ENCODE assay signal across 13 cellular contexts in genomic region chr1:3240524-3241235, GRCh38.
A peak's percentile ranks its signal among the peaks of the same experiment; 100 is the strongest.
DNase-seq lines count a peak whose midpoint lies in the region; ATAC-seq and TF ChIP-seq lines count a peak whose summit lies in the region.
"Had no signal": no experiment of that assay in that cellular context is flagged by ENCODE, and none has a peak within 500 bp of the region (broad histone marks: within the 10 kb centered on the region; RNA-seq: fewer than 3 reads in every experiment).

No MANE protein-coding gene starts in this region.

- POLR2A ChIA-PET in activated CD8-positive, alpha-beta T cell treated with anti-CD3 and anti-CD28 coated beads, Interleukin-2, amount 10 ng/mL, durations not matched to agents 7 days and 5 days (lab: Charles Lee) = no interaction called here

- no peak overlapping the region for H4K91ac ChIP-seq in H9 (ENCODE audit: insufficient read length, low read depth, low read length)

- H2BK5ac ChIP-seq in H9 (ENCODE audit: insufficient read length, low read length) (no peak overlapping the region), mesendoderm (ENCODE audit: low read length) (no peak overlapping the region)

- H3K27ac ChIP-seq in H9 (ENCODE audit: insufficient read length, low read depth, low read length) = no peak overlapping the region
- peak overlapping the region in 3 of 4 donors; percentile 33 to 51 (median 37) for H3K27ac ChIP-seq in gastroesophageal sphincter
- H3K27ac ChIP-seq in mesendoderm (ENCODE audit: low read depth, low read length) = no peak overlapping the region
- H3K27ac ChIP-seq in tibial artery = peak overlapping the region; percentile 62 to 84

- H2AK5ac ChIP-seq in H9 (ENCODE audit: insufficient read length, low read length) = no peak overlapping the region
- no peak overlapping the region for H2AK5ac ChIP-seq in mesendoderm (ENCODE audit: low read length)

- peak overlapping the region in 1 of 2 donors; percentile 24 for H3K4me3 ChIP-seq in gastroesophageal sphincter
- H3K4me3 ChIP-seq in mesendoderm (ENCODE audit: low read length) = no peak overlapping the region
- peak overlapping the region; percentile 11 to 19 for H3K4me3 ChIP-seq in tibial artery

- H2BK120ac ChIP-seq in H9 (ENCODE audit: low read depth, low read length, poor library complexity, severe bottlenecking) = no peak overlapping the region
- no peak overlapping the region for H2BK120ac ChIP-seq in mesendoderm (ENCODE audit: low read depth, low read length)

- no CpG with 5 or more reads among the region's 47 CpGs for WGBS in H9 (ENCODE audit: extremely low coverage, insufficient read length, low lambda C conversion rate)
- WGBS in gastroesophageal sphincter (ENCODE audit: low coverage in 1 of 2), 2 donors = 20 to 38% methylated on average over 19 to 24 of the region's 47 CpGs
- WGBS in mesendoderm (ENCODE audit: extremely low coverage, insufficient coverage, low lambda C conversion rate) = no CpG with 5 or more reads among the region's 47 CpGs

- no peaks in the 10 kb centered on the region for H3K23me2 ChIP-seq in H9 (ENCODE audit: insufficient read length, low read depth, low read length, poor library complexity, severe bottlenecking)

- no peak for ATAC-seq in gastroesophageal sphincter
- ATAC-seq in GM18505 (IDR thresholded peaks at IDR 0.05; ENCODE audit: unreplicated experiment) = no peak
- no peak for ATAC-seq in activated CD8-positive, alpha-beta T cell treated with anti-CD3 and anti-CD28 coated beads, Interleukin-2, amount 10 ng/mL, durations not matched to agents 7 days and 5 days

- DNase-seq in H9 = peak; percentile 55
- DNase-seq in mesendoderm = no peak
- peak in 1 of 2 donors; percentile 78 for DNase-seq in tibial artery
- DNase-seq in NCI-H1694 treated with DMSO at 0.1 percent for 48 hours (lab: John Stamatoyannopoulos, UW) = no peak
- DNase-seq in activated CD8-positive, alpha-beta T cell treated with anti-CD3 and anti-CD28 coated beads, Interleukin-2, amount 10 ng/mL, durations not matched to agents 7 days and 5 days = no peak
- DNase-seq: BE2C; CD4-positive, alpha-beta memory T cell; DMS79; GDM1; NCI-H1436 treated with DMSO at 0.1 percent for 48 hours; NCI-H226 had no signal

- no peaks in the 10 kb centered on the region for H3K79me1 ChIP-seq in H9 (ENCODE audit: insufficient read depth, low read depth, low read length, poor library complexity, severe bottlenecking)
- H3K79me1 ChIP-seq in mesendoderm (ENCODE audit: low read length) = no peaks in the 10 kb centered on the region

- H2BK15ac ChIP-seq in H9 (ENCODE audit: low read depth, low read length) = no peak overlapping the region
- no peak overlapping the region for H2BK15ac ChIP-seq in mesendoderm (replicated peaks; ENCODE audit: low read depth)

- no peak overlapping the region for H3K23ac ChIP-seq in H9 (ENCODE audit: insufficient read length, low read depth, low read length)
- H3K23ac ChIP-seq in mesendoderm (ENCODE audit: low read length) = no peak overlapping the region

- no peaks in the 10 kb centered on the region for H4K20me1 ChIP-seq in H9 (ENCODE audit: control insufficient read depth, insufficient read depth, insufficient read length)

- H3K36me3 ChIP-seq in gastroesophageal sphincter (no peaks in the 10 kb centered on the region), mesendoderm (ENCODE audit: control insufficient read depth, insufficient read depth, low read length) (no peaks in the 10 kb centered on the region), tibial artery (peaks cover 0 to 17% (median 14%) of the 10 kb centered on the region in 3 donors)
- H3K36me3 ChIP-seq: BE2C had no signal

- intact Hi-C loops in tibial artery (cut with DNase I; ENCODE audit: low total_unique reads) = loop anchor here (10.0 kb wide), 1 partner anchor 766 kb away; the partner anchor contains the start of gene PLCH2

- H3K9ac ChIP-seq in H9 (ENCODE audit: extremely low read depth, insufficient read length, low read length) = no peak overlapping the region
- peak overlapping the region; percentile 49 for H3K9ac ChIP-seq in mesendoderm (ENCODE audit: low read length)

- H3T11ph ChIP-seq in H9 (ENCODE audit: low read length) = no peak overlapping the region

- H3K14ac ChIP-seq in H9 (ENCODE audit: insufficient read depth, low read length) = no peak overlapping the region

- H4K8ac ChIP-seq in H9 (replicated peaks; ENCODE audit: insufficient read length, low read depth, low read length) = no peak overlapping the region
- no peak overlapping the region for H4K8ac ChIP-seq in mesendoderm (ENCODE audit: low read depth, low read length)

- no peak overlapping the region for H2AFZ ChIP-seq in H9 (ENCODE audit: low read length)

- no peak overlapping the region for H4K5ac ChIP-seq in H9 (ENCODE audit: insufficient read length, low read depth, low read length)
- H4K5ac ChIP-seq in mesendoderm (ENCODE audit: low read length) = no peak overlapping the region

- no peak overlapping the region for H3K18ac ChIP-seq in H9 (ENCODE audit: insufficient read length, low read depth, low read length)
- H3K18ac ChIP-seq in mesendoderm (ENCODE audit: low read length) = no peak overlapping the region

- H3K4me3 Mint-ChIP-seq in H9 = no peak overlapping the region
- H3K4me3 Mint-ChIP-seq in activated CD8-positive, alpha-beta T cell treated with anti-CD3 and anti-CD28 coated beads, Interleukin-2, amount 10 ng/mL, durations not matched to agents 7 days and 5 days = no peak overlapping the region
- H3K4me3 Mint-ChIP-seq: CD4-positive, alpha-beta memory T cell had no signal

- H3K4ac ChIP-seq in H9 (ENCODE audit: low read depth, low read length) = no peak overlapping the region
- H3K4ac ChIP-seq in mesendoderm (ENCODE audit: low read depth, low read length) = no peak overlapping the region

- TF ChIP-seq CTCF in H9 (conservative IDR thresholded peaks at IDR 0.05) = no peak
- TF ChIP-seq CTCF in gastroesophageal sphincter (IDR thresholded peaks at IDR 0.05) = no peak
- no peak for TF ChIP-seq CTCF in tibial artery (IDR thresholded peaks at IDR 0.05)

- TF ChIP-seq EP300 in gastroesophageal sphincter (IDR thresholded peaks at IDR 0.05) = no peak

- H3K9me3 Mint-ChIP-seq in H9 = no peaks in the 10 kb centered on the region
- no peaks in the 10 kb centered on the region for H3K9me3 Mint-ChIP-seq in activated CD8-positive, alpha-beta T cell treated with anti-CD3 and anti-CD28 coated beads, Interleukin-2, amount 10 ng/mL, durations not matched to agents 7 days and 5 days (ENCODE audit: insufficient read depth)
- H3K9me3 Mint-ChIP-seq: CD4-positive, alpha-beta memory T cell had no signal

- H3K27me3 ChIP-seq in H9 (ENCODE audit: insufficient read depth, low read length) = no peaks in the 10 kb centered on the region
- H3K27me3 ChIP-seq in gastroesophageal sphincter = peaks cover 96% of the 10 kb centered on the region
- H3K27me3 ChIP-seq in mesendoderm (ENCODE audit: insufficient read depth, low read length, poor library complexity) = no peaks in the 10 kb centered on the region
- H3K27me3 ChIP-seq in tibial artery = no peaks in the 10 kb centered on the region
- H3K27me3 ChIP-seq: BE2C had no signal

- no peak overlapping the region for H3K4me2 ChIP-seq in H9 (ENCODE audit: insufficient read depth, insufficient read length, low read length)
- H3K4me2 ChIP-seq in mesendoderm (ENCODE audit: low read length) = no peak overlapping the region

- H2BK12ac ChIP-seq in H9 (ENCODE audit: insufficient read length, low read depth, low read length) = no peak overlapping the region

- no peak overlapping the region for H3K56ac ChIP-seq in H9 (ENCODE audit: insufficient read length, low read depth, low read length)
- peak overlapping the region; percentile 64 for H3K56ac ChIP-seq in mesendoderm (ENCODE audit: low read length)

- no peak for TF ChIP-seq POLR2A in gastroesophageal sphincter (IDR thresholded peaks at IDR 0.05)
- no peak for TF ChIP-seq POLR2A in GM18505 (IDR thresholded peaks at IDR 0.05; ENCODE audit: borderline replicate concordance, extremely low read depth, insufficient read depth, insufficient read length)

- H2BK20ac ChIP-seq in H9 (ENCODE audit: low read depth, low read length, poor library complexity, severe bottlenecking) = no peak overlapping the region

- CTCF ChIA-PET in activated CD8-positive, alpha-beta T cell treated with anti-CD3 and anti-CD28 coated beads, Interleukin-2, amount 10 ng/mL, durations not matched to agents 7 days and 5 days (lab: Charles Lee) = no interaction called here

- no peak overlapping the region for H3K27ac Mint-ChIP-seq in H9
- no peak overlapping the region for H3K27ac Mint-ChIP-seq in activated CD8-positive, alpha-beta T cell treated with anti-CD3 and anti-CD28 coated beads, Interleukin-2, amount 10 ng/mL, durations not matched to agents 7 days and 5 days
- H3K27ac Mint-ChIP-seq: CD4-positive, alpha-beta memory T cell had no signal

- H3K27me3 Mint-ChIP-seq in H9 (ENCODE audit: low read depth) = peaks cover 3% of the 10 kb centered on the region
- no peaks in the 10 kb centered on the region for H3K27me3 Mint-ChIP-seq in activated CD8-positive, alpha-beta T cell treated with anti-CD3 and anti-CD28 coated beads, Interleukin-2, amount 10 ng/mL, durations not matched to agents 7 days and 5 days (ENCODE audit: low read depth)

- H3K79me2 ChIP-seq in H9 (ENCODE audit: insufficient read depth, low read length) (no peaks in the 10 kb centered on the region), mesendoderm (ENCODE audit: control insufficient read depth, insufficient read depth, low read length) (no peaks in the 10 kb centered on the region)

- H3K4me1 ChIP-seq in H9 (ENCODE audit: insufficient read depth, low read length) (no peaks in the 10 kb centered on the region), gastroesophageal sphincter (peaks cover 0 to 32% (median 0%) of the 10 kb centered on the region in 3 donors), mesendoderm (ENCODE audit: control insufficient read depth, low read depth, low read length) (no peaks in the 10 kb centered on the region), tibial artery (peaks cover 0 to 58% (median 28%) of the 10 kb centered on the region in 4 donors)
- H3K4me1 ChIP-seq: BE2C had no signal

- no peaks in the 10 kb centered on the region for H3K9me3 ChIP-seq in H9 (ENCODE audit: control insufficient read depth, low read depth, low read length)
- H3K9me3 ChIP-seq in gastroesophageal sphincter = peaks cover 0 to 13% (median 0%) of the 10 kb centered on the region in 3 donors
- peaks cover 0 to 9% (median 6%) of the 10 kb centered on the region in 3 donors for H3K9me3 ChIP-seq in tibial artery
- H3K9me3 ChIP-seq: BE2C had no signal

- peaks cover 5 to 7% of the 10 kb centered on the region in 2 experiments for H3K4me1 Mint-ChIP-seq in H9
- no peaks in the 10 kb centered on the region for H3K4me1 Mint-ChIP-seq in activated CD8-positive, alpha-beta T cell treated with anti-CD3 and anti-CD28 coated beads, Interleukin-2, amount 10 ng/mL, durations not matched to agents 7 days and 5 days (ENCODE audit: low read depth)
- H3K4me1 Mint-ChIP-seq: CD4-positive, alpha-beta memory T cell had no signal

- H3K36me3 Mint-ChIP-seq in H9 (ENCODE audit: insufficient read depth in 1 of 3, low read depth in 3 of 3) = no peaks in the 10 kb centered on the region
- no peaks in the 10 kb centered on the region for H3K36me3 Mint-ChIP-seq in activated CD8-positive, alpha-beta T cell treated with anti-CD3 and anti-CD28 coated beads, Interleukin-2, amount 10 ng/mL, durations not matched to agents 7 days and 5 days (ENCODE audit: low read depth)
- H3K36me3 Mint-ChIP-seq: CD4-positive, alpha-beta memory T cell had no signal

Comparison
In these comparisons a context has a peak if more than half of its experiments do, and no peak if none do; other contexts are left out.
1. H3K27ac ChIP-seq: peak in gastroesophageal sphincter (3 of 4) and tibial artery (2 of 2); none in H9 (single experiment) and mesendoderm (single experiment).